In genomic region chr11:64583296-64584262, GRCh38 we compare ENCODE assay signal across 20 cellular contexts. TPM values are rescaled to one million over a fixed set of nuclear protein-coding genes. Genes with fewer than 3 reads are reported as not detected.
DNase-seq lines count a peak whose midpoint lies in the region; ATAC-seq and TF ChIP-seq lines count a peak whose summit lies in the region.
"Had no signal": no experiment of that assay in that cellular context is flagged by ENCODE, and none has a peak within 500 bp of the region (broad histone marks: within the 10 kb centered on the region; RNA-seq: fewer than 3 reads in every experiment).

No MANE protein-coding gene starts in this region.

- no peak for TF ChIP-seq POLR2A in IMR-90 (IDR thresholded peaks at IDR 0.05; ENCODE audit: low read depth, low read length)

- peaks cover 17% of the 10 kb centered on the region for H3K4me1 Mint-ChIP-seq in neural progenitor cell
- no peaks in the 10 kb centered on the region for H3K4me1 Mint-ChIP-seq in effector memory CD8-positive, alpha-beta T cell (ENCODE audit: low read depth in 2 of 2)
- H3K4me1 Mint-ChIP-seq: memory B cell had no signal

- H2BK5ac ChIP-seq in IMR-90 (ENCODE audit: low read depth, low read length, poor library complexity, severe bottlenecking), result no peak overlapping the region

- no peak overlapping the region for H2AK9ac ChIP-seq in IMR-90 (replicated peaks; ENCODE audit: low read depth, low read length, poor library complexity)

- no peaks in the 10 kb centered on the region for H3K79me2 ChIP-seq in neural progenitor cell (ENCODE audit: low read depth)

- H3K27ac ChIP-seq in IMR-90 (ENCODE audit: insufficient read depth, low read length) (no peak overlapping the region), neural progenitor cell (no peak overlapping the region)
- H3K27ac ChIP-seq: body of pancreas had no signal

- H3K4me2 ChIP-seq in IMR-90 (ENCODE audit: low read depth, low read length) (no peak overlapping the region), neural progenitor cell (no peak overlapping the region)

- H2AK5ac ChIP-seq in IMR-90 (ENCODE audit: low read depth, low read length), result no peak overlapping the region

- H3K4ac ChIP-seq in IMR-90 (ENCODE audit: low read depth, low read length), result no peak overlapping the region

- H2BK15ac ChIP-seq in IMR-90 (ENCODE audit: low read depth, low read length), result no peak overlapping the region

- H4K91ac ChIP-seq in IMR-90 (ENCODE audit: insufficient read depth, low read depth, low read length), result no peak overlapping the region

- no peak overlapping the region for H3K23ac ChIP-seq in IMR-90 (ENCODE audit: low read depth, low read length)

- H3K27ac Mint-ChIP-seq in neural progenitor cell, result peak overlapping the region; percentile 52
- no peak overlapping the region for H3K27ac Mint-ChIP-seq in effector memory CD8-positive, alpha-beta T cell
- H3K27ac Mint-ChIP-seq in activated naive CD4-positive, alpha-beta T cell treated with anti-CD3 and anti-CD28 coated beads, Interleukin-2, amount 50 U/mL, for 72 hours, result no peak overlapping the region
- H3K27ac Mint-ChIP-seq: memory B cell had no signal

- no peak overlapping the region for H3K4me3 ChIP-seq in IMR-90 (ENCODE audit: insufficient read depth, low read depth, low read length)
- H3K4me3 ChIP-seq in neural progenitor cell, result no peak overlapping the region
- H3K4me3 ChIP-seq: body of pancreas, HAP-1 had no signal

- 79% methylated on average over 13 of the region's 28 CpGs; no CpG with 5 or more reads in 1 of the 2 experiments for WGBS in IMR-90 (ENCODE audit: extremely low coverage in 2 of 2, insufficient read length in 1 of 2), 2 experiments

- H3K56ac ChIP-seq in IMR-90 (ENCODE audit: extremely low read depth, insufficient read depth, low read length), result no peak overlapping the region

- no peak overlapping the region for H2BK20ac ChIP-seq in IMR-90 (ENCODE audit: low read depth, low read length)

- H3K9me1 ChIP-seq in IMR-90 (ENCODE audit: insufficient read depth, low read length), result peaks cover 3% of the 10 kb centered on the region; the same call in 1 of the 2 replicates

- DNase-seq in Caki2 (ENCODE audit: low read depth), result peak; percentile 21
- no peak for DNase-seq in IMR-90
- peak; percentile 10 for DNase-seq in fibroblast of the conjunctiva (ENCODE audit: low read depth)
- no peak for DNase-seq in neural progenitor cell (ENCODE audit: low spot score)
- DNase-seq in effector memory CD8-positive, alpha-beta T cell, result no peak
- no peak for DNase-seq in activated naive CD4-positive, alpha-beta T cell treated with anti-CD3 and anti-CD28 coated beads, Interleukin-2, amount 50 U/mL, for 72 hours (ENCODE audit: low spot score in 2 of 2)
- DNase-seq: KG1; NCI-H1694; NCI-H446 treated with DMSO at 0.1 percent for 48 hours; occipital lobe; OCI-M1; small intestine; stimulated activated naive CD4-positive, alpha-beta T cell treated with Interleukin-2 at 50 U/mL for 16 hours had no signal

- no peak overlapping the region for H2BK120ac ChIP-seq in IMR-90 (ENCODE audit: low read depth, low read length)

- H3K9me3 ChIP-seq in IMR-90 (ENCODE audit: control insufficient read depth, insufficient read depth, low read length) (peaks cover 3% of the 10 kb centered on the region; the same call in 1 of the 2 replicates), neural progenitor cell (ENCODE audit: low read depth) (no peaks in the 10 kb centered on the region)
- H3K9me3 ChIP-seq: body of pancreas, HAP-1 had no signal

- H3F3A ChIP-seq in neural progenitor cell (ENCODE audit: low read depth), result no peaks in the 10 kb centered on the region

- no peak overlapping the region for H3K4me3 Mint-ChIP-seq in neural progenitor cell
- H3K4me3 Mint-ChIP-seq in effector memory CD8-positive, alpha-beta T cell, result no peak overlapping the region
- H3K4me3 Mint-ChIP-seq: memory B cell had no signal

- no peak overlapping the region for H2AFZ ChIP-seq in IMR-90 (replicated peaks; ENCODE audit: low read length, poor library complexity)
- no peak overlapping the region for H2AFZ ChIP-seq in neural progenitor cell (replicated peaks)

- TF ChIP-seq RAD21 in IMR-90 (IDR thresholded peaks at IDR 0.05; ENCODE audit: low read length), result no peak

- H3K4me1 ChIP-seq in IMR-90 (ENCODE audit: control insufficient read depth, insufficient read depth, low read length) (no peaks in the 10 kb centered on the region), neural progenitor cell (no peaks in the 10 kb centered on the region)
- H3K4me1 ChIP-seq: body of pancreas, HAP-1 had no signal

- peaks cover 28% of the 10 kb centered on the region for H3K27me3 ChIP-seq in IMR-90 (ENCODE audit: control insufficient read depth, insufficient read depth, low read length)
- H3K27me3 ChIP-seq in neural progenitor cell, result no peaks in the 10 kb centered on the region
- H3K27me3 ChIP-seq: body of pancreas had no signal

- H3K27me3 Mint-ChIP-seq in neural progenitor cell (ENCODE audit: insufficient read depth, low read depth), result peaks cover 4% of the 10 kb centered on the region
- peaks cover 36 to 37% of the 10 kb centered on the region in 2 donors for H3K27me3 Mint-ChIP-seq in effector memory CD8-positive, alpha-beta T cell

- ATAC-seq in IMR-90 (ENCODE audit: low read depth), result 0 out of 2 replicates have a peak, but pooled peaks have one; percentile 32
- no peak for ATAC-seq in HG02571 (IDR thresholded peaks at IDR 0.05; ENCODE audit: unreplicated experiment)
- ATAC-seq in GM19023 (IDR thresholded peaks at IDR 0.05; ENCODE audit: unreplicated experiment), result no peak
- no peak for ATAC-seq in effector memory CD8-positive, alpha-beta T cell (replicated peaks)
- no peak for ATAC-seq in activated naive CD4-positive, alpha-beta T cell treated with anti-CD3 and anti-CD28 coated beads, Interleukin-2, amount 50 U/mL, for 72 hours
- ATAC-seq: body of pancreas had no signal

- intact Hi-C loops in IMR-90 (cut with micrococcal nuclease), result no loop called here

- no peaks in the 10 kb centered on the region for H3K36me3 Mint-ChIP-seq in neural progenitor cell
- H3K36me3 Mint-ChIP-seq in effector memory CD8-positive, alpha-beta T cell (ENCODE audit: insufficient read depth), result no peaks in the 10 kb centered on the region
- H3K36me3 Mint-ChIP-seq in activated naive CD4-positive, alpha-beta T cell treated with anti-CD3 and anti-CD28 coated beads, Interleukin-2, amount 50 U/mL, for 72 hours, result peaks cover 0 to 11% of the 10 kb centered on the region in 2 donors

- no peaks in the 10 kb centered on the region for H3K79me1 ChIP-seq in IMR-90 (ENCODE audit: low read depth in 1 of 2, low read length in 2 of 2)

- no TSS peak for BruUV-seq in IMR-90 (replicated peaks; lab: Mats Ljungman, UMichigan)

- TF ChIP-seq CTCF in IMR-90 (conservative IDR thresholded peaks at IDR 0.05; ENCODE audit: low read depth, low read length) (no peak), neural progenitor cell (IDR thresholded peaks at IDR 0.05) (no peak)

- H3K36me3 ChIP-seq in IMR-90 (ENCODE audit: control insufficient read depth, insufficient read depth, low read length) (no peaks in the 10 kb centered on the region), neural progenitor cell (no peaks in the 10 kb centered on the region)
- H3K36me3 ChIP-seq: HAP-1 had no signal

- no peak overlapping the region for H3K14ac ChIP-seq in IMR-90 (replicated peaks; ENCODE audit: low read depth, low read length)

- peaks cover 6% of the 10 kb centered on the region for H3K9me3 Mint-ChIP-seq in neural progenitor cell
- peaks cover 0 to 8% of the 10 kb centered on the region in 2 donors for H3K9me3 Mint-ChIP-seq in effector memory CD8-positive, alpha-beta T cell
- H3K9me3 Mint-ChIP-seq in activated naive CD4-positive, alpha-beta T cell treated with anti-CD3 and anti-CD28 coated beads, Interleukin-2, amount 50 U/mL, for 72 hours, result peaks cover 6 to 11% of the 10 kb centered on the region in 2 donors

- POLR2A ChIA-PET in IMR-90 (lab: Charles Lee; ENCODE audit: unreplicated experiment), result no interaction called here

- H3K9ac ChIP-seq in IMR-90 (ENCODE audit: low read depth, low read length) (no peak overlapping the region), neural progenitor cell (no peak overlapping the region)

- dilution Hi-C loops in IMR-90 (cut with HindIII; ENCODE audit: low sequenced_read_pairs, unreplicated experiment), result no loop called here

- in situ Hi-C loops in Caki2 (cut with HindIII; ENCODE audit: low pct_unique_long_range_greater_than_20kb, low sequenced_read_pairs) (no loop called here), IMR-90 (cut with MboI; ENCODE audit: low sequenced_read_pairs) (no loop called here)

- no peak overlapping the region for H3K18ac ChIP-seq in IMR-90 (ENCODE audit: low read depth, low read length)

- H4K20me1 ChIP-seq in IMR-90 (ENCODE audit: insufficient read depth, low read length) (no peaks in the 10 kb centered on the region), neural progenitor cell (ENCODE audit: low read depth) (no peaks in the 10 kb centered on the region)

- no peak overlapping the region for H4K8ac ChIP-seq in IMR-90 (ENCODE audit: low read depth in 2 of 2, low read length in 2 of 2)

- no peak overlapping the region for H4K5ac ChIP-seq in IMR-90 (ENCODE audit: low read depth, low read length)

- CTCF ChIA-PET in IMR-90 (lab: Yijun Ruan, JAX), result no interaction called here

TF ChIP-seq in IMR-90, 13 proteins besides CTCF, POLR2A, EP300 and RAD21 (continues in another document):
- peak; percentile 52; the same call in 1 of the 2 replicates for TF ChIP-seq NFE2L2 (IDR thresholded peaks at IDR 0.05; ENCODE audit: low read depth, low read length)

RNA-seq across cellular contexts. Expression of gene SLC22A12, which starts 7.4 kb away (rescaled TPM):
- total RNA-seq in Caki2 (2014; rRNA removed; shearing (Covaris generic); ENCODE audit: low replicate concordance), result not detected in 2 replicates
- total RNA-seq in IMR-90 (2012; rRNA removed) (not detected in 2 replicates), neural progenitor cell (ENCODE audit: low replicate concordance) (not detected in 2 replicates)
- not detected in 2 replicates for polyA plus RNA-seq in IMR-90 (2012; rRNA removed)
- polyA plus RNA-seq in IMR-90 (2012; cell fraction: cytosol; rRNA removed), result not detected in 2 replicates
- polyA plus RNA-seq in IMR-90 (2012; cell fraction: nucleus; rRNA removed; ENCODE audit: low replicate concordance), result not detected in 2 replicates
- total RNA-seq in activated naive CD4-positive, alpha-beta T cell treated with anti-CD3 and anti-CD28 coated beads, Interleukin-2, amount 50 U/mL, for 72 hours, result not detected
- total RNA-seq: activated CD8-positive, alpha-beta memory T cell treated with anti-CD3 and anti-CD28 coated beads for 36 hours; body of pancreas; occipital lobe; urinary bladder had no signal
- polyA plus RNA-seq: small intestine, urinary bladder had no signal

RNA-seq across cellular contexts. Expression of gene SLC22A11, which starts 27.8 kb away (rescaled TPM):
- total RNA-seq in Caki2 (2014; rRNA removed; shearing (Covaris generic); ENCODE audit: low replicate concordance), result 0.09 and 0.81 TPM in 2 replicates
- total RNA-seq in IMR-90 (2012; rRNA removed), result not detected in 2 replicates
- not detected in 2 replicates for polyA plus RNA-seq in IMR-90 (2012; rRNA removed)
- polyA plus RNA-seq in IMR-90 (2012; cell fraction: cytosol; rRNA removed), result not detected in 2 replicates
- not detected in 2 replicates for polyA plus RNA-seq in IMR-90 (2012; cell fraction: nucleus; rRNA removed; ENCODE audit: low replicate concordance)
- total RNA-seq in neural progenitor cell (ENCODE audit: low replicate concordance), result not detected in 2 replicates
- total RNA-seq in activated naive CD4-positive, alpha-beta T cell treated with anti-CD3 and anti-CD28 coated beads, Interleukin-2, amount 50 U/mL, for 72 hours, result not detected
- total RNA-seq: activated CD8-positive, alpha-beta memory T cell treated with anti-CD3 and anti-CD28 coated beads for 36 hours; body of pancreas; occipital lobe; urinary bladder had no signal

Comparison
In these comparisons a context has a peak if more than half of its experiments do, and no peak if none do; other contexts are left out.
1. DNase-seq: peak in Caki2 (single experiment) and fibroblast of the conjunctiva (single experiment); none in IMR-90 (single experiment), neural progenitor cell (single experiment), effector memory CD8-positive, alpha-beta T cell (0 of 3) and activated naive CD4-positive, alpha-beta T cell treated with anti-CD3 and anti-CD28 coated beads, Interleukin-2, amount 50 U/mL, for 72 hours (0 of 2).